1 cellular context compared by ENCODE assay signal in genomic region chr13:98265669-98266551, GRCh38.
TF ChIP-seq lines count a peak whose summit lies in the region.

No MANE protein-coding gene starts in this region.

TF ChIP-seq in HepG2, 621 proteins besides CTCF, POLR2A, EP300 and RAD21 (continued from another document and continues in another):
- TF ChIP-seq ZNF512B (CRISPR knock-in tag; IDR thresholded peaks at IDR 0.05; ENCODE audit: borderline replicate concordance) (no peak), HMG20A (CRISPR knock-in tag; IDR thresholded peaks at IDR 0.05; ENCODE audit: borderline replicate concordance) (peak; percentile 73; the same call in 1 of the 2 replicates), ZNF329 (CRISPR knock-in tag; IDR thresholded peaks at IDR 0.05; ENCODE audit: low read depth) (0 out of 2 replicates have a peak, but pooled peaks have one; percentile 28), U2AF1 (optimal IDR thresholded peaks at IDR 0.05; ENCODE audit: low read depth, low read length) (no peak), HNRNPUL1 (IDR thresholded peaks at IDR 0.05; ENCODE audit: low read depth, low read length) (no peak), ELK4 (CRISPR knock-in tag; IDR thresholded peaks at IDR 0.05; ENCODE audit: borderline replicate concordance) (no peak), ZBTB1 (CRISPR knock-in tag; IDR thresholded peaks at IDR 0.05; ENCODE audit: borderline replicate concordance) (no peak), GATAD2A (CRISPR knock-in tag; IDR thresholded peaks at IDR 0.05) (peak; percentile 93), CCDC6 (CRISPR knock-in tag; IDR thresholded peaks at IDR 0.05) (peak; percentile 64; the same call in 1 of the 2 replicates), ZNF431 (CRISPR knock-in tag; IDR thresholded peaks at IDR 0.05; ENCODE audit: borderline replicate concordance, low read depth) (peak; percentile 21), TGIF2 (CRISPR knock-in tag; IDR thresholded peaks at IDR 0.05) (no peak; the same call in 1 of the 2 replicates), ZBTB38 (CRISPR knock-in tag; IDR thresholded peaks at IDR 0.05) (peak; percentile 76; the same call in 1 of the 2 replicates), KDM5A (IDR thresholded peaks at IDR 0.05; ENCODE audit: borderline replicate concordance, low read length) (no peak), AFF4 (CRISPR knock-in tag; IDR thresholded peaks at IDR 0.05) (no peak; the same call in 1 of the 2 replicates), CENPT (CRISPR knock-in tag; IDR thresholded peaks at IDR 0.05; ENCODE audit: low read depth) (no peak), ZNF646 (CRISPR knock-in tag; IDR thresholded peaks at IDR 0.05) (peak; percentile 71; the same call in 1 of the 2 replicates), U2AF2 (IDR thresholded peaks at IDR 0.05; ENCODE audit: low read depth, low read length) (no peak), ZNF574 (CRISPR knock-in tag; IDR thresholded peaks at IDR 0.05) (peak; percentile 67), FOXA3 (CRISPR knock-in tag; IDR thresholded peaks at IDR 0.05) (peak; percentile 66), NFE2L2 (IDR thresholded peaks at IDR 0.05; ENCODE audit: low read length) (no peak), HNRNPH1 (optimal IDR thresholded peaks at IDR 0.05; ENCODE audit: low read depth, low read length) (no peak), ZFP91 (CRISPR knock-in tag; IDR thresholded peaks at IDR 0.05; ENCODE audit: borderline replicate concordance) (no peak; the same call in 1 of the 2 replicates), TSC22D2 (CRISPR knock-in tag; IDR thresholded peaks at IDR 0.05; ENCODE audit: borderline replicate concordance) (no peak), ZNF121 (CRISPR knock-in tag; IDR thresholded peaks at IDR 0.05) (peak; percentile 72), ASH2L (IDR thresholded peaks at IDR 0.05; ENCODE audit: insufficient read length, low read depth, low read length) (peak; percentile 43), MLX (CRISPR knock-in tag; IDR thresholded peaks at IDR 0.05) (0 out of 2 replicates have a peak, but pooled peaks have one; percentile 46), ATF6 (CRISPR knock-in tag; conservative IDR thresholded peaks at IDR 0.05) (no peak), ZKSCAN8 (CRISPR knock-in tag; IDR thresholded peaks at IDR 0.05; ENCODE audit: borderline replicate concordance) (0 out of 2 replicates have a peak, but pooled peaks have one; percentile 46), ATF7-NPFF (CRISPR knock-in tag; IDR thresholded peaks at IDR 0.05; ENCODE audit: low read depth) (peak; percentile 56; the same call in 1 of the 2 replicates), ZNF317 (CRISPR knock-in tag; IDR thresholded peaks at IDR 0.05) (0 out of 2 replicates have a peak, but pooled peaks have one; percentile 59), MIER2 (CRISPR knock-in tag; IDR thresholded peaks at IDR 0.05) (no peak; the same call in 1 of the 2 replicates)
